Comparison of ENCODE assay signal across 8 cellular contexts in the genomic region with DNA sequence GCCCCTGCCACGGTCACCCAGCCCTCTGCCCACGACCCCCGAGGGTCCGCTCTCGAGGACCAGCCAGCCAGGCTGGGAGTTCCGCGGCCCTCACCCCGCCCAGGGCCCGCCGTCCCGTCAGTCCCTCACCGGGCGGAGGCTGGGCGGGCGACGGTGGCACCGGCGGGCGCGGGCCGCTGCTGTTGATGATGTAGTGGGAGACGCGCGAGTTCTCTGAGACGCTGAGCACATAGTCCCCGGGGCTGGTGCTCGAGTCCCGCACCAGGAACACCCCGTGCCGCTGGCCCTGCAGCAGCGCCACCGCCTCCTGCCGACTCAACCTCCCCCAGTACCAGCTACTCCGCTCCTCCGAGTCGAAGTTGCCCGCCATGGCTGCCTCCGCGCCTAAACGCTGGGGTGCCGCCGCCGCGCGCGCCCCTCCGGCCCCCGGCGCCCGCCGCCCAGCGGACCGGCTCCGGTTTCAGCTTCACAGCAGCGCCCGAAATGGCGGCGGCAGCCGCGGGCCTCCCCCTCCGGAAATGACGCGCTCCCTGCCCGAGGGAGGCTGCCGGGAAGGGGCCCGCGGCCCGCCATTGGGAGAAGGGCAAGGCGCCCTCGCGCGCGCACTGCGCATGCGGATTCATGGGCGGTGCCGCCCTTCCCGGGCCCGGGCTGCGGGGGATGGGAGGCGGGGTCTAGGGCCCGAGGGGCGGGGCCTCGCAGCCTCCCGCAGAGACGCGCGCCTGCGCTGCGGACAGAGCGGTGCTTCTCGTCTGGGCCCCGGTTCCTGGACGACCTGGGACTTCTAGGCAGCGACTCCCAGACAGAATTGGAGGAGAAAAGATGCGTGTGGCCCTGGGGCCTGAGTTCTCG. TPM values are rescaled to one million over a fixed set of nuclear protein-coding genes. Genes with fewer than 3 reads are reported as not detected.
DNase-seq lines count a peak whose midpoint lies in the region; ATAC-seq, FAIRE-seq and TF ChIP-seq lines count a peak whose summit lies in the region.

Gene CRK (minus strand): TSS at position 485 of the 852 bp plus-strand sequence. CDS start 115 bp downstream, at position 370.

- H3F3A ChIP-seq in OCI-LY1 (ENCODE audit: insufficient read depth, low read length), result no peaks in the 10 kb centered on the region

- FAIRE-seq in endothelial cell of umbilical vein (lab: Jason Lieb, UNC), result peak; percentile 92

- DNase-seq in D341Med (ENCODE audit: low spot score) (peak; percentile 98), HuH-7 (ENCODE audit: low spot score) (peak; percentile 94), activated T-cell treated with anti-CD3 and anti-CD28 coated beads for 1 hour (ENCODE audit: low read depth) (peak; percentile 98), endothelial cell of umbilical vein (ENCODE audit: low read depth, low spot score) (peak; percentile 97), midbrain (lab: John Stamatoyannopoulos, UW) (peak; percentile 98)
- peak; percentile 98 to 99 for DNase-seq in stimulated activated CD8-positive, alpha-beta memory T cell treated with anti-CD3 and anti-CD28 coated beads, Interleukin-15, amount 100 ng/mL, for 48 hours (ENCODE audit: low read depth in 2 of 2)

- no peaks in the 10 kb centered on the region for H3K9me3 ChIP-seq in OCI-LY1 (ENCODE audit: low read length)
- no peaks in the 10 kb centered on the region for H3K9me3 ChIP-seq in endothelial cell of umbilical vein (replicated peaks; ENCODE audit: control insufficient read depth, insufficient read depth, low read length)

- H3K9ac ChIP-seq in OCI-LY1 (ENCODE audit: low read length) (peak within 1 kb of the TSS; percentile 79), endothelial cell of umbilical vein (replicated peaks; ENCODE audit: extremely low read depth, insufficient read depth, low read length) (peak within 1 kb of the TSS; percentile 96)

- no peaks in the 10 kb centered on the region for H3K9me1 ChIP-seq in endothelial cell of umbilical vein (replicated peaks; ENCODE audit: control insufficient read depth, extremely low read depth, insufficient read depth, low read length)

- H3K27ac ChIP-seq in OCI-LY1 (ENCODE audit: low read depth, low read length, poor library complexity, severe bottlenecking) (no peak within 1 kb of the TSS), endothelial cell of umbilical vein (ENCODE audit: insufficient read depth, low read depth, low read length) (peak within 1 kb of the TSS; percentile 91)

- H3K27me3 ChIP-seq in OCI-LY1 (ENCODE audit: insufficient read depth, low read length) (no peaks in the 10 kb centered on the region; the same call in 1 of the 2 replicates), endothelial cell of umbilical vein (ENCODE audit: control insufficient read depth in 2 of 2, insufficient read depth in 2 of 2, low read length in 2 of 2) (no peaks in the 10 kb centered on the region)

- TF ChIP-seq CTCF in OCI-LY1 (IDR thresholded peaks at IDR 0.05; ENCODE audit: low read length), result no peak
- TF ChIP-seq CTCF in endothelial cell of umbilical vein (IDR thresholded peaks at IDR 0.05; ENCODE audit: extremely low read depth in 1 of 2, insufficient read depth in 1 of 2, low read depth in 1 of 2, low read length in 2 of 2), result no peak

- H3K4me3 ChIP-seq in OCI-LY1 (ENCODE audit: low read depth, low read length, poor library complexity, severe bottlenecking) (peak within 1 kb of the TSS; percentile 88), endothelial cell of umbilical vein (replicated peaks in 1 of 3; ENCODE audit: insufficient read depth in 1 of 3, low read depth in 1 of 3, low read length in 3 of 3) (peak within 1 kb of the TSS; percentile 83 to 95 (median 89))

- H2AFZ ChIP-seq in OCI-LY1 (ENCODE audit: low read length) (no peak within 1 kb of the TSS), endothelial cell of umbilical vein (ENCODE audit: low read depth, low read length) (peak within 1 kb of the TSS; percentile 24)

- peak within 1 kb of the TSS; percentile 99 for H3K4me2 ChIP-seq in OCI-LY1 (ENCODE audit: low read length)
- peak within 1 kb of the TSS; percentile 73 for H3K4me2 ChIP-seq in endothelial cell of umbilical vein (ENCODE audit: insufficient read depth, low read length)

- no TSS peak for BruUV-seq in endothelial cell of umbilical vein (replicated peaks; lab: Mats Ljungman, UMichigan)

- H3K36me3 ChIP-seq in OCI-LY1 (ENCODE audit: insufficient read depth, low read length), result peaks cover 17% of the 10 kb centered on the region; the same call in 1 of the 2 replicates
- no peaks in the 10 kb centered on the region for H3K36me3 ChIP-seq in endothelial cell of umbilical vein (ENCODE audit: control insufficient read depth in 2 of 2, extremely low read depth in 1 of 2, insufficient read depth in 2 of 2, low read length in 2 of 2)

- POLR2A ChIA-PET in endothelial cell of umbilical vein (lab: Charles Lee), result interaction anchor here (0.6 to 1.8 kb wide), 3 partner anchors 25 to 91 kb away, joined by 3 to 4 read pairs (median 3); no protein-coding TSS in a partner anchor

- H3K9me2 ChIP-seq in OCI-LY1 (ENCODE audit: low read depth, low read length), result no peaks in the 10 kb centered on the region

- H3K4me1 ChIP-seq in OCI-LY1 (ENCODE audit: insufficient read depth, low read length, severe bottlenecking) (peaks cover 25% of the 10 kb centered on the region), endothelial cell of umbilical vein (ENCODE audit: control insufficient read depth, extremely low read depth, insufficient read depth, low read length) (peaks cover 18% of the 10 kb centered on the region)

- H4K20me1 ChIP-seq in OCI-LY1 (ENCODE audit: insufficient read depth, low read length), result 0 out of 2 replicates have a peak, but pooled peaks cover 2% of the 10 kb centered on the region
- no peaks in the 10 kb centered on the region for H4K20me1 ChIP-seq in endothelial cell of umbilical vein (replicated peaks; ENCODE audit: control insufficient read depth, extremely low read depth, insufficient read depth, low read length)

- peak; percentile 65 for ATAC-seq in GM21447 (IDR thresholded peaks at IDR 0.05; ENCODE audit: unreplicated experiment)

- CTCF ChIA-PET in endothelial cell of umbilical vein (lab: Charles Lee), result interaction anchor here (0.9 to 3.3 kb wide), 2 partner anchors 60 to 90 kb away, joined by 4 to 24 read pairs; partner anchors contain the start of gene INPP5K

- H3K79me2 ChIP-seq in OCI-LY1 (ENCODE audit: insufficient read depth, low read length) (peaks cover 45% of the 10 kb centered on the region), endothelial cell of umbilical vein (ENCODE audit: control insufficient read depth, insufficient read depth, low read length) (peaks cover 50% of the 10 kb centered on the region)

- intact Hi-C loops in endothelial cell of umbilical vein (cut with micrococcal nuclease), result loop anchor here (1.0 to 2.0 kb wide), 4 partner anchors 32 to 91 kb away; partner anchors contain the start of genes INPP5K and YWHAE

- dilution Hi-C loops in endothelial cell of umbilical vein (cut with MboI; ENCODE audit: extremely low pct_ligation_motif_present, low sequenced_read_pairs), result no loop called here

- TF ChIP-seq POLR2A in endothelial cell of umbilical vein (IDR thresholded peaks at IDR 0.05; ENCODE audit: low read depth, low read length), result peak; percentile 98

TF ChIP-seq in endothelial cell of umbilical vein, 7 proteins besides CTCF, POLR2A, EP300 and RAD21:
- TF ChIP-seq MYC (IDR thresholded peaks at IDR 0.05; ENCODE audit: low read depth, low read length), result no peak
- TF ChIP-seq POLR2AphosphoS5 (IDR thresholded peaks at IDR 0.05; ENCODE audit: insufficient read depth, low read depth, low read length), result peak; percentile 99
- peak; percentile 5 for TF ChIP-seq FOS (IDR thresholded peaks at IDR 0.05; ENCODE audit: borderline replicate concordance, insufficient read depth, low read length)
- TF ChIP-seq MAX (IDR thresholded peaks at IDR 0.05; ENCODE audit: insufficient read depth, insufficient read length), result no peak
TF ChIP-seq in endothelial cell of umbilical vein: peak in this region for 2.

RNA-seq across cellular contexts. Expression of gene CRK, which starts in this region (rescaled TPM):
- total RNA-seq in endothelial cell of umbilical vein, result 67.2 and 71.3 TPM in 2 replicates
- polyA plus RNA-seq in endothelial cell of umbilical vein, result 41.2 and 52.8 TPM in 2 replicates
- polyA plus RNA-seq in endothelial cell of umbilical vein (2011; cell fraction: cytosol; rRNA removed), result 60.3 and 63.7 TPM in 2 replicates
- polyA plus RNA-seq in endothelial cell of umbilical vein (2011; cell fraction: nucleus; rRNA removed), result 27.0 and 33.4 TPM in 2 replicates
- polyA plus RNA-seq in endothelial cell of umbilical vein (2012), result 55.9 and 69.4 TPM in 2 replicates
- 85.7 and 87.4 TPM in 2 replicates for polyA minus RNA-seq in endothelial cell of umbilical vein
- 31.6 TPM for polyA minus RNA-seq in endothelial cell of umbilical vein (2011; cell fraction: cytosol; rRNA and poly(A)+ RNA removed)
- 21.8 and 27.1 TPM in 2 replicates for polyA minus RNA-seq in endothelial cell of umbilical vein (2011; cell fraction: nucleus; rRNA and poly(A)+ RNA removed)
